ENCODE assay signal across 11 cellular contexts in genomic region chr4:2059726-2060577, GRCh38. TPM values are rescaled to one million over a fixed set of nuclear protein-coding genes. Genes with fewer than 3 reads are reported as not detected.
A peak's percentile ranks its signal among the peaks of the same experiment; 100 is the strongest.
DNase-seq lines count a peak whose midpoint lies in the region; ATAC-seq, FAIRE-seq and TF ChIP-seq lines count a peak whose summit lies in the region.
"Had no signal": no experiment of that assay in that cellular context is flagged by ENCODE, and none has a peak within 500 bp of the region (broad histone marks: within the 10 kb centered on the region; RNA-seq: fewer than 3 reads in every experiment).

No MANE protein-coding gene starts in this region.

- H3K79me2 ChIP-seq in OCI-LY3 (ENCODE audit: low read length) = peaks cover 43% of the 10 kb centered on the region

- no peak for TF ChIP-seq CTCF in OCI-LY3 (IDR thresholded peaks at IDR 0.05; ENCODE audit: low read depth, low read length)

- peak overlapping the region; percentile 76 for H3K4me3 ChIP-seq in OCI-LY3 (ENCODE audit: low read length)

- H3K27me3 ChIP-seq in OCI-LY3 (ENCODE audit: low read depth, low read length) = no peaks in the 10 kb centered on the region

- H4K20me1 ChIP-seq in OCI-LY3 (ENCODE audit: insufficient read depth, low read length) = peaks cover 7% of the 10 kb centered on the region

- H3K36me3 Mint-ChIP-seq in activated CD8-positive, alpha-beta memory T cell treated with anti-CD3 and anti-CD28 coated beads, Interleukin-2, amount 10 ng/mL, durations not matched to agents 7 days and 5 days = no peaks in the 10 kb centered on the region

- ATAC-seq in activated CD8-positive, alpha-beta memory T cell treated with anti-CD3 and anti-CD28 coated beads, Interleukin-2, amount 10 ng/mL, durations not matched to agents 7 days and 5 days = peak; percentile 34
- no peak for ATAC-seq in left ventricle myocardium superior
- ATAC-seq in GM18517 (IDR thresholded peaks at IDR 0.05; ENCODE audit: unreplicated experiment) = no peak

- DNase-seq in activated CD8-positive, alpha-beta memory T cell treated with anti-CD3 and anti-CD28 coated beads, Interleukin-2, amount 10 ng/mL, durations not matched to agents 7 days and 5 days = no peak
- no peak for DNase-seq in activated CD8-positive, alpha-beta memory T cell treated with anti-CD3 and anti-CD28 coated beads, Interleukin-2, amount 50 U/mL, for 48 hours
- DNase-seq in left ventricle myocardium superior (peak; percentile 31), substantia nigra (lab: John Stamatoyannopoulos, UW) (peak in 1 of 49 donors; percentile 75), HTR-8/SVneo (ENCODE audit: insufficient read length, low spot score) (no peak), HUDEP-2 (lab: John Stamatoyannopoulos, UW; ENCODE audit: unreplicated experiment in 76 of 76) (no peak)
- DNase-seq: GOT3 had no signal

- peaks cover 29% of the 10 kb centered on the region for H3K27me3 Mint-ChIP-seq in activated CD8-positive, alpha-beta memory T cell treated with anti-CD3 and anti-CD28 coated beads, Interleukin-2, amount 10 ng/mL, durations not matched to agents 7 days and 5 days

- no peaks in the 10 kb centered on the region for H3K9me3 ChIP-seq in OCI-LY3 (ENCODE audit: insufficient read depth, low read length)
- H3K9me3 ChIP-seq: neutrophil had no signal

- H3K27ac Mint-ChIP-seq in activated CD8-positive, alpha-beta memory T cell treated with anti-CD3 and anti-CD28 coated beads, Interleukin-2, amount 10 ng/mL, durations not matched to agents 7 days and 5 days = no peak overlapping the region
- H3K27ac Mint-ChIP-seq: activated T-cell treated with anti-CD3 and anti-CD28 coated beads, Interleukin-2, amount 50 U/mL, for 24 hours had no signal

- H2AFZ ChIP-seq in OCI-LY3 (ENCODE audit: low read depth, low read length) = no peak overlapping the region

- H3K9ac ChIP-seq in OCI-LY3 (ENCODE audit: low read length) = peak overlapping the region; percentile 57

- H3K27ac ChIP-seq in OCI-LY3 (ENCODE audit: low read length) (no peak overlapping the region), substantia nigra (ENCODE audit: low read depth, low read length, poor library complexity, severe bottlenecking) (peak overlapping the region; percentile 55)
- H3K27ac ChIP-seq: neutrophil had no signal

- peak overlapping the region; percentile 57 for H3K4me2 ChIP-seq in OCI-LY3 (ENCODE audit: low read length)

- no peaks in the 10 kb centered on the region for H3K9me3 Mint-ChIP-seq in activated CD8-positive, alpha-beta memory T cell treated with anti-CD3 and anti-CD28 coated beads, Interleukin-2, amount 10 ng/mL, durations not matched to agents 7 days and 5 days (ENCODE audit: low read depth)
- H3K9me3 Mint-ChIP-seq: activated T-cell treated with anti-CD3 and anti-CD28 coated beads, Interleukin-2, amount 50 U/mL, for 24 hours had no signal

- intact Hi-C loops in left ventricle myocardium superior (cut with micrococcal nuclease) = no loop called here

- FAIRE-seq in HTR-8/SVneo (lab: Jason Lieb, UNC) = no peak

- CTCF ChIA-PET in activated CD8-positive, alpha-beta memory T cell treated with anti-CD3 and anti-CD28 coated beads, Interleukin-2, amount 10 ng/mL, durations not matched to agents 7 days and 5 days (lab: Charles Lee) = interaction anchor here (1.2 kb wide), 1 partner anchor 8 kb away, joined by 3 read pairs; no protein-coding TSS in a partner anchor

- H3K36me3 ChIP-seq in OCI-LY3 (replicated peaks; ENCODE audit: low read depth, low read length) = no peaks in the 10 kb centered on the region
- H3K36me3 ChIP-seq: neutrophil had no signal

- no peak overlapping the region for H3K4me3 Mint-ChIP-seq in activated CD8-positive, alpha-beta memory T cell treated with anti-CD3 and anti-CD28 coated beads, Interleukin-2, amount 10 ng/mL, durations not matched to agents 7 days and 5 days
- H3K4me3 Mint-ChIP-seq: activated T-cell treated with anti-CD3 and anti-CD28 coated beads, Interleukin-2, amount 50 U/mL, for 24 hours had no signal

- peaks cover 5% of the 10 kb centered on the region; the same call in 1 of the 2 replicates for H3K4me1 ChIP-seq in OCI-LY3 (ENCODE audit: low read length)

- H3K4me1 Mint-ChIP-seq in activated CD8-positive, alpha-beta memory T cell treated with anti-CD3 and anti-CD28 coated beads, Interleukin-2, amount 10 ng/mL, durations not matched to agents 7 days and 5 days = no peaks in the 10 kb centered on the region

RNA-seq across cellular contexts. Expression of gene NAT8L, which starts 0.8 kb away (rescaled TPM):
- under 1 TPM; 0.09 to 0.40 TPM for total RNA-seq in activated CD8-positive, alpha-beta memory T cell treated with anti-CD3 and anti-CD28 coated beads, Interleukin-2, amount 10 ng/mL, durations not matched to agents 7 days and 5 days
- total RNA-seq in left ventricle myocardium superior = 0.82 TPM

RNA-seq across cellular contexts. Expression of gene NELFA, which starts 51.2 kb away (rescaled TPM):
- 10 to 100 TPM; 40.1 to 42.6 TPM for total RNA-seq in activated CD8-positive, alpha-beta memory T cell treated with anti-CD3 and anti-CD28 coated beads, Interleukin-2, amount 10 ng/mL, durations not matched to agents 7 days and 5 days
- total RNA-seq in left ventricle myocardium superior = 10.0 TPM
